38 cellular contexts compared by ENCODE assay signal in genomic region chr11:94034207-94034606, GRCh38. TPM values are rescaled to one million over a fixed set of nuclear protein-coding genes. Genes with fewer than 3 reads are reported as not detected.
"Had no signal": no experiment of that assay in that cellular context is flagged by ENCODE, and none has a peak within 500 bp of the region (broad histone marks: within the 10 kb centered on the region; RNA-seq: fewer than 3 reads in every experiment).

No MANE protein-coding gene starts in this region.

- H3K27ac ChIP-seq: brain microvascular endothelial cell, coronary artery, dorsolateral prefrontal cortex, gastroesophageal sphincter, heart right ventricle, WERI-Rb-1 had no signal

- H3K4me3 ChIP-seq: coronary artery, dorsolateral prefrontal cortex, gastroesophageal sphincter, heart right ventricle had no signal

- H3K4me1 Mint-ChIP-seq: activated B cell treated with CpG ODN at 0.5 μM for 24 hours; activated CD4-positive, alpha-beta memory T cell treated with anti-CD3 and anti-CD28 coated beads, Interleukin-2, amount 10 ng/mL, durations not matched to agents 7 days and 5 days; activated CD4-positive, alpha-beta T cell treated with anti-CD3 and anti-CD28 coated beads, Interleukin-2, amount 10 ng/mL, durations not matched to agents 7 days and 5 days; activated T-helper 17 cell treated with anti-CD3 and anti-CD28 coated beads, Interleukin-2, amount 50 U/mL, for 72 hours; central memory CD8-positive, alpha-beta T cell; endodermal cell; T-helper 17 cell had no signal

- DNase-seq: activated B cell treated with CpG ODN at 0.5 μM for 24 hours; activated CD4-positive, alpha-beta memory T cell treated with anti-CD3 and anti-CD28 coated beads, Interleukin-2, amount 10 ng/mL, durations not matched to agents 7 days and 5 days; activated CD4-positive, alpha-beta T cell treated with anti-CD3 and anti-CD28 coated beads, Interleukin-2, amount 10 ng/mL, durations not matched to agents 7 days and 5 days; activated CD4-positive, alpha-beta T cell treated with anti-CD3 and anti-CD28 coated beads, Interleukin-2, amount 50 U/mL, for 4 hours; activated CD8-positive, alpha-beta memory T cell treated with anti-CD3 and anti-CD28 coated beads, Interleukin-2, amount 50 U/mL, for 48 hours; activated effector memory CD4-positive, alpha-beta T cell treated with Interleukin-2 at 50 U/mL for 16 hours; activated gamma-delta T cell treated with Interleukin-2 at 50 U/mL for 16 hours; activated naive CD4-positive, alpha-beta T cell treated with anti-CD3 and anti-CD28 coated beads, Interleukin-2, amount 50 U/mL, for 16 hours; activated naive CD4-positive, alpha-beta T cell treated with Interleukin-2 at 50 U/mL for 16 hours; activated T-cell treated with anti-CD3 and anti-CD28 coated beads for 4 hours; activated T-cell treated with anti-CD3 and anti-CD28 coated beads, Interleukin-2, amount 50 U/mL, for 24 hours; amniotic stem cell; anterior cingulate cortex; brain microvascular endothelial cell; dorsolateral prefrontal cortex; effector memory CD4-positive, alpha-beta T cell; endodermal cell; foreskin melanocyte; heart right ventricle; T-helper 1 cell; T-helper 17 cell; T1000; WERI-Rb-1 had no signal

- FAIRE-seq: astrocyte had no signal

- H3K36me3 ChIP-seq: brain microvascular endothelial cell, gastroesophageal sphincter, heart right ventricle, WERI-Rb-1 had no signal

- ATAC-seq: activated CD4-positive, CD25-positive, alpha-beta regulatory T cell treated with anti-CD3 and anti-CD28 coated beads, Interleukin-2, amount 50 U/mL, for 24 hours; activated T-helper 17 cell treated with anti-CD3 and anti-CD28 coated beads, Interleukin-2, amount 50 U/mL, for 72 hours; esophagus mucosa; gastroesophageal sphincter; heart right ventricle; T-helper 17 cell had no signal

- H3K4me1 ChIP-seq: gastroesophageal sphincter had no signal

- H3K9me3 Mint-ChIP-seq: activated B cell treated with CpG ODN at 0.5 μM for 24 hours; activated T-cell treated with anti-CD3 and anti-CD28 coated beads, Interleukin-2, amount 50 U/mL, for 24 hours; activated T-helper 17 cell treated with anti-CD3 and anti-CD28 coated beads, Interleukin-2, amount 50 U/mL, for 72 hours; central memory CD8-positive, alpha-beta T cell had no signal

- H3K27me3 ChIP-seq: brain microvascular endothelial cell, gastroesophageal sphincter, heart right ventricle had no signal

- H3K27me3 Mint-ChIP-seq: activated B cell treated with CpG ODN at 0.5 μM for 24 hours; activated CD4-positive, alpha-beta memory T cell treated with anti-CD3 and anti-CD28 coated beads, Interleukin-2, amount 10 ng/mL, durations not matched to agents 7 days and 5 days; activated CD4-positive, alpha-beta T cell treated with anti-CD3 and anti-CD28 coated beads, Interleukin-2, amount 10 ng/mL, durations not matched to agents 7 days and 5 days; dendritic cell treated with granulocyte-macrophage colony-stimulating factor and Interleukin-4, amounts not matched to agents 40 ng/mL and 50 ng/mL, for 4 days had no signal

- H3K4me3 Mint-ChIP-seq: activated B cell treated with CpG ODN at 0.5 μM for 24 hours; activated CD4-positive, alpha-beta memory T cell treated with anti-CD3 and anti-CD28 coated beads, Interleukin-2, amount 10 ng/mL, durations not matched to agents 7 days and 5 days; activated CD4-positive, alpha-beta T cell treated with anti-CD3 and anti-CD28 coated beads, Interleukin-2, amount 10 ng/mL, durations not matched to agents 7 days and 5 days; activated naive CD8-positive, alpha-beta T cell; activated T-cell treated with anti-CD3 and anti-CD28 coated beads, Interleukin-2, amount 50 U/mL, for 24 hours; activated T-helper 17 cell treated with anti-CD3 and anti-CD28 coated beads, Interleukin-2, amount 50 U/mL, for 72 hours; central memory CD8-positive, alpha-beta T cell; dendritic cell treated with granulocyte-macrophage colony-stimulating factor and Interleukin-4, amounts not matched to agents 40 ng/mL and 50 ng/mL, for 4 days; endodermal cell; T-helper 17 cell; T-helper 2 cell treated with Interferon-gamma antibody and Interleukin-4, amounts not matched to agents 5 μg/mL and 100 μg/mL, for 36 hours had no signal

- H3K27ac Mint-ChIP-seq: activated B cell treated with CpG ODN at 0.5 μM for 24 hours; activated CD4-positive, alpha-beta memory T cell treated with anti-CD3 and anti-CD28 coated beads, Interleukin-2, amount 10 ng/mL, durations not matched to agents 7 days and 5 days; activated CD4-positive, alpha-beta T cell treated with anti-CD3 and anti-CD28 coated beads, Interleukin-2, amount 10 ng/mL, durations not matched to agents 7 days and 5 days; activated naive CD8-positive, alpha-beta T cell; activated T-cell treated with anti-CD3 and anti-CD28 coated beads, Interleukin-2, amount 50 U/mL, for 24 hours; activated T-helper 17 cell treated with anti-CD3 and anti-CD28 coated beads, Interleukin-2, amount 50 U/mL, for 72 hours; dendritic cell treated with granulocyte-macrophage colony-stimulating factor and Interleukin-4, amounts not matched to agents 40 ng/mL and 50 ng/mL, for 4 days; endodermal cell; T-helper 17 cell; T-helper 2 cell treated with Interferon-gamma antibody and Interleukin-4, amounts not matched to agents 5 μg/mL and 100 μg/mL, for 36 hours had no signal

RNA-seq across cellular contexts. Expression of gene HEPHL1, which starts 13.1 kb away (rescaled TPM):
- total RNA-seq: activated B cell treated with CpG ODN at 0.5 μM for 24 hours; activated CD4-positive, alpha-beta memory T cell treated with anti-CD3 and anti-CD28 coated beads, Interleukin-2, amount 10 ng/mL, durations not matched to agents 7 days and 5 days; activated CD4-positive, alpha-beta T cell treated with anti-CD3 and anti-CD28 coated beads, Interleukin-2, amount 10 ng/mL, durations not matched to agents 7 days and 5 days; activated T-helper 17 cell treated with anti-CD3 and anti-CD28 coated beads, Interleukin-2, amount 50 U/mL, for 72 hours; astrocyte; cardiac septum; cerebellum; endodermal cell; epithelial cell of proximal tubule; glomerular endothelial cell; heart right ventricle; T-helper 17 cell had no signal
- polyA plus RNA-seq: adipose tissue, heart right ventricle had no signal
